8 cellular contexts compared by ENCODE assay signal in genomic region chr2:207504513-207505171, GRCh38. TPM values are rescaled to one million over a fixed set of nuclear protein-coding genes. Genes with fewer than 3 reads are reported as not detected.
DNase-seq lines count a peak whose midpoint lies in the region; ATAC-seq and TF ChIP-seq lines count a peak whose summit lies in the region.

No MANE protein-coding gene starts in this region.

- intact Hi-C loops in activated B cell treated with CpG ODN at 0.5 μM for 24 hours (cut with micrococcal nuclease) = no loop called here
- intact Hi-C loops in colonic mucosa (cut with DNase I) = no loop called here

- H3K4me1 ChIP-seq in colonic mucosa = no peaks in the 10 kb centered on the region

- peaks cover 74% of the 10 kb centered on the region for H3K4me1 Mint-ChIP-seq in activated B cell treated with CpG ODN at 0.5 μM for 24 hours

- no peaks in the 10 kb centered on the region for H3K27me3 Mint-ChIP-seq in activated B cell treated with CpG ODN at 0.5 μM for 24 hours

- H3K9me3 ChIP-seq in colonic mucosa = no peaks in the 10 kb centered on the region

- H3K27ac ChIP-seq in skin epidermis = peak overlapping the region in 19 of 21 experiments; percentile 5 to 79 (median 52)
- H3K27ac ChIP-seq in colonic mucosa = no peak overlapping the region

- peak overlapping the region; percentile 44 for H3K4me3 Mint-ChIP-seq in activated B cell treated with CpG ODN at 0.5 μM for 24 hours

- POLR2A ChIA-PET in activated B cell treated with CpG ODN at 0.5 μM for 24 hours (lab: Charles Lee) = interaction anchor here (0.7 to 5.0 kb wide), 10 partner anchors 12 to 361 kb away, joined by 3 to 128 read pairs (median 4); partner anchors contain the start of genes CREB1, KLF7 and METTL21A

- no peak overlapping the region for H3K9ac ChIP-seq in colonic mucosa (ENCODE audit: low read depth in 2 of 2, low read length in 2 of 2)

- TF ChIP-seq CTCF in activated B cell treated with CpG ODN at 0.5 μM for 24 hours (IDR thresholded peaks at IDR 0.05) = no peak
- TF ChIP-seq CTCF in colonic mucosa (IDR thresholded peaks at IDR 0.05) = no peak

- ATAC-seq in HG03432 (IDR thresholded peaks at IDR 0.05; ENCODE audit: unreplicated experiment) (peak; percentile 16), activated B cell treated with CpG ODN at 0.5 μM for 24 hours (ENCODE audit: low read depth) (no peak), GM19452 (IDR thresholded peaks at IDR 0.05; ENCODE audit: unreplicated experiment) (no peak), GM19395 (IDR thresholded peaks at IDR 0.05; ENCODE audit: unreplicated experiment) (no peak)

- CTCF ChIA-PET in activated B cell treated with CpG ODN at 0.5 μM for 24 hours (lab: Charles Lee) = interaction anchor here (1.1 kb wide), 1 partner anchor 256 kb away, joined by 3 read pairs; no protein-coding TSS in a partner anchor

- H3K27ac Mint-ChIP-seq in activated B cell treated with CpG ODN at 0.5 μM for 24 hours = peak overlapping the region; percentile 85

- H3K9me3 Mint-ChIP-seq in activated B cell treated with CpG ODN at 0.5 μM for 24 hours = peaks cover 7% of the 10 kb centered on the region

- no peaks in the 10 kb centered on the region for H3K27me3 ChIP-seq in colonic mucosa

- H3K4me3 ChIP-seq in skin epidermis = no peak overlapping the region
- no peak overlapping the region for H3K4me3 ChIP-seq in colonic mucosa

- H3K36me3 ChIP-seq in colonic mucosa = no peaks in the 10 kb centered on the region

- DNase-seq in activated B cell treated with CpG ODN at 0.5 μM for 24 hours (no peak), glomerular visceral epithelial cell (ENCODE audit: extremely low spot score) (peak; percentile 77), colonic mucosa (no peak), NCI-H510A (lab: John Stamatoyannopoulos, UW) (no peak)

- H3K36me3 Mint-ChIP-seq in activated B cell treated with CpG ODN at 0.5 μM for 24 hours (ENCODE audit: low read depth) = peaks cover 7% of the 10 kb centered on the region

RNA-seq across cellular contexts. Expression of gene CREB1, which starts 25.1 kb away (rescaled TPM):
- total RNA-seq in activated B cell treated with CpG ODN at 0.5 μM for 24 hours (112 and 127 TPM in 2 replicates), colonic mucosa (10 to 100 TPM; 46.0 to 55.4 TPM)
